Comparison of ENCODE assay signal across 19 cellular contexts in the genomic region with DNA sequence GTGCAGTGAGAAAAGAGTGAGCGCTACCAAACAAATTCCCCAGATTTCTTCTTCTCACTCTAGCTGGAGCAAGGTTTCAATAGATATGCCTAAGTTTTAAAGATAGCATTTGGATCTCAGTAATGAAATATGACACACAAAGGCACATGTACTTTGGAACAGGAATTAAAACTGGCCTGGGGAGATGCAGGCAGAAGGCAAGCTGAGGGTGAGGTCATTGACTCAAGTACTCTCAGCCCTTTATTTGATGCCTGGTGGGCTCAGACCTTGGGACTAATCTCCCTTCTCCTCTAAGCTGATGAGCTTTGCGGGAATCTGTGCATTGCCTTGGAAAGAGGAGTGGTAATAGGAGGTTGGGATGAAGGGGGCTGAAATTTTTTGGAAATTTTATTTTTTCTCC.
DNase-seq lines count a peak whose midpoint lies in the region; ATAC-seq and TF ChIP-seq lines count a peak whose summit lies in the region.
"Had no signal": no experiment of that assay in that cellular context is flagged by ENCODE, and none has a peak within 500 bp of the region (broad histone marks: within the 10 kb centered on the region; RNA-seq: fewer than 3 reads in every experiment).

No MANE protein-coding gene starts in this region.

- no peak for ATAC-seq in GM23338
- no peak for ATAC-seq in GM19395 (IDR thresholded peaks at IDR 0.05; ENCODE audit: unreplicated experiment)
- ATAC-seq in foreskin keratinocyte = no peak
- ATAC-seq: Right ventricle myocardium inferior had no signal

- DNase-seq in GM23338 (ENCODE audit: low spot score) (no peak), NCI-H524 (lab: John Stamatoyannopoulos, UW) (peak; percentile 55 to 86), hepatocyte (ENCODE audit: low spot score) (peak; percentile 18), breast epithelium (ENCODE audit: low spot score in 2 of 2) (no peak), foreskin keratinocyte (no peak)
- DNase-seq: ACHN; CD4-positive, alpha-beta T cell; GDM1; KG1; NCI-H1105; NCI-H146; NCI-H2029; NCI-H748 treated with DMSO at 0.1 percent for 48 hours had no signal

- no peak overlapping the region for H3K27ac ChIP-seq in GM23338 (ENCODE audit: low read depth)
- no peak overlapping the region for H3K27ac ChIP-seq in hepatocyte
- peak overlapping the region; percentile 50 for H3K27ac ChIP-seq in skeletal muscle tissue (ENCODE audit: low read depth, low read length)
- no peak overlapping the region for H3K27ac ChIP-seq in breast epithelium
- H3K27ac ChIP-seq in foreskin keratinocyte = no peak overlapping the region
- H3K27ac ChIP-seq: BLaER1, SJSA1 had no signal

- no peak overlapping the region for H3K27ac Mint-ChIP-seq in GM23338
- H3K27ac Mint-ChIP-seq: CD4-positive, alpha-beta T cell had no signal

- H4K20me1 ChIP-seq in GM23338 (replicated peaks; ENCODE audit: insufficient read depth) = no peaks in the 10 kb centered on the region
- H4K20me1 ChIP-seq in hepatocyte (ENCODE audit: insufficient read depth, poor library complexity, severe bottlenecking) = no peaks in the 10 kb centered on the region
- H4K20me1 ChIP-seq: BLaER1 had no signal

- H3K4me2 ChIP-seq in GM23338 (no peak overlapping the region), hepatocyte (no peak overlapping the region)
- H3K4me2 ChIP-seq: BLaER1 had no signal

- H3K9me2 ChIP-seq in GM23338 (ENCODE audit: insufficient read depth) (peaks cover 22% of the 10 kb centered on the region; the same call in 1 of the 2 replicates), hepatocyte (replicated peaks; ENCODE audit: insufficient read depth) (no peaks in the 10 kb centered on the region)

- 81% methylated on average over 2 of the region's 2 CpGs for WGBS in hepatocyte (ENCODE audit: low lambda C conversion rate, missing lambda C conversion rate)

- TF ChIP-seq POLR2A in breast epithelium (IDR thresholded peaks at IDR 0.05) = no peak

- H2AFZ ChIP-seq in GM23338 = 0 out of 2 replicates have a peak overlapping the region, but pooled peaks have one; percentile 63
- no peak overlapping the region for H2AFZ ChIP-seq in hepatocyte

- no peaks in the 10 kb centered on the region for H3F3A ChIP-seq in GM23338 (replicated peaks; ENCODE audit: low read depth)

- no peak for TF ChIP-seq CTCF in GM23338 (conservative IDR thresholded peaks at IDR 0.05; ENCODE audit: low read depth in 2 of 2)
- no peak for TF ChIP-seq CTCF in hepatocyte (IDR thresholded peaks at IDR 0.05; ENCODE audit: poor library complexity)
- no peak for TF ChIP-seq CTCF in breast epithelium (IDR thresholded peaks at IDR 0.05)
- no peak for TF ChIP-seq CTCF in foreskin keratinocyte (conservative IDR thresholded peaks at IDR 0.05)

- H3K36me3 ChIP-seq in GM23338 (ENCODE audit: insufficient read depth) (no peaks in the 10 kb centered on the region), hepatocyte (replicated peaks; ENCODE audit: insufficient read depth, low read depth) (no peaks in the 10 kb centered on the region), skeletal muscle tissue (ENCODE audit: control insufficient read depth in 3 of 3, insufficient read depth in 3 of 3, low read length in 3 of 3) (no peaks in the 10 kb centered on the region), breast epithelium (no peaks in the 10 kb centered on the region)
- H3K36me3 ChIP-seq: BLaER1, HAP-1, SJSA1 had no signal

- H3K4me3 Mint-ChIP-seq in GM23338 = no peak overlapping the region
- H3K4me3 Mint-ChIP-seq: CD4-positive, alpha-beta T cell had no signal

- intact Hi-C loops in breast epithelium (cut with DNase I; ENCODE audit: low total_unique reads) = no loop called here

- H3K9me3 ChIP-seq in hepatocyte (ENCODE audit: low read depth) (no peaks in the 10 kb centered on the region), skeletal muscle tissue (ENCODE audit: control insufficient read depth in 3 of 3, low read length in 3 of 3) (no peaks in the 10 kb centered on the region), breast epithelium (no peaks in the 10 kb centered on the region)
- H3K9me3 ChIP-seq: BLaER1, HAP-1, SJSA1 had no signal

- H3K4me3 ChIP-seq in GM23338 = no peak overlapping the region
- no peak overlapping the region for H3K4me3 ChIP-seq in hepatocyte
- no peak overlapping the region for H3K4me3 ChIP-seq in skeletal muscle tissue (ENCODE audit: low read length in 3 of 3)
- no peak overlapping the region for H3K4me3 ChIP-seq in breast epithelium
- H3K4me3 ChIP-seq: BLaER1, HAP-1, SJSA1 had no signal

- H3K27me3 ChIP-seq in GM23338 (ENCODE audit: insufficient read depth) = no peaks in the 10 kb centered on the region
- no peaks in the 10 kb centered on the region for H3K27me3 ChIP-seq in hepatocyte
- H3K27me3 ChIP-seq in skeletal muscle tissue (ENCODE audit: control insufficient read depth in 3 of 3, insufficient read depth in 3 of 3, low read length in 3 of 3) = no peaks in the 10 kb centered on the region
- H3K27me3 ChIP-seq in breast epithelium = no peaks in the 10 kb centered on the region
- peaks cover 10% of the 10 kb centered on the region for H3K27me3 ChIP-seq in foreskin keratinocyte
- H3K27me3 ChIP-seq: BLaER1, SJSA1 had no signal

- no peaks in the 10 kb centered on the region for H3K9me3 Mint-ChIP-seq in GM23338
- H3K9me3 Mint-ChIP-seq: CD4-positive, alpha-beta T cell had no signal

- peaks cover 6% of the 10 kb centered on the region for H3K27me3 Mint-ChIP-seq in GM23338 (ENCODE audit: insufficient read depth, low read depth, poor library complexity)
- H3K27me3 Mint-ChIP-seq: CD4-positive, alpha-beta T cell had no signal

- H3K4me1 ChIP-seq in GM23338 (ENCODE audit: insufficient read depth) = no peaks in the 10 kb centered on the region
- H3K4me1 ChIP-seq in hepatocyte (ENCODE audit: insufficient read depth) = peaks cover 7% of the 10 kb centered on the region
- H3K4me1 ChIP-seq in skeletal muscle tissue (ENCODE audit: control insufficient read depth in 3 of 3, insufficient read depth in 3 of 3, low read length in 3 of 3) = peaks cover 15 to 24% (median 17%) of the 10 kb centered on the region in 3 donors
- no peaks in the 10 kb centered on the region for H3K4me1 ChIP-seq in breast epithelium
- no peaks in the 10 kb centered on the region for H3K4me1 ChIP-seq in foreskin keratinocyte
- H3K4me1 ChIP-seq: BLaER1, HAP-1, SJSA1 had no signal

- H3K4me1 Mint-ChIP-seq in GM23338 = no peaks in the 10 kb centered on the region

- H3K9ac ChIP-seq in skeletal muscle tissue (ENCODE audit: low read depth in 1 of 3, low read length in 3 of 3) = no peak overlapping the region
- H3K9ac ChIP-seq: BLaER1 had no signal

- no peaks in the 10 kb centered on the region for H3K79me2 ChIP-seq in GM23338 (replicated peaks; ENCODE audit: insufficient read depth)
- no peaks in the 10 kb centered on the region for H3K79me2 ChIP-seq in hepatocyte

- H3K36me3 Mint-ChIP-seq in GM23338 (ENCODE audit: low read depth) = no peaks in the 10 kb centered on the region

TF ChIP-seq in GM23338, 12 proteins besides CTCF, POLR2A, EP300 and RAD21:
- TF ChIP-seq NANOG (IDR thresholded peaks at IDR 0.05; ENCODE audit: borderline replicate concordance) (no peak), CREB1 (CRISPR knock-in tag; IDR thresholded peaks at IDR 0.05; ENCODE audit: low read depth) (no peak)

Comparison
In these comparisons a context has a peak if more than half of its experiments do, and no peak if none do; other contexts are left out.
1. DNase-seq: peak in NCI-H524 (2 of 2) and hepatocyte (single experiment); none in GM23338 (single experiment), breast epithelium (0 of 2) and foreskin keratinocyte (0 of 2).